In the genomic region with DNA sequence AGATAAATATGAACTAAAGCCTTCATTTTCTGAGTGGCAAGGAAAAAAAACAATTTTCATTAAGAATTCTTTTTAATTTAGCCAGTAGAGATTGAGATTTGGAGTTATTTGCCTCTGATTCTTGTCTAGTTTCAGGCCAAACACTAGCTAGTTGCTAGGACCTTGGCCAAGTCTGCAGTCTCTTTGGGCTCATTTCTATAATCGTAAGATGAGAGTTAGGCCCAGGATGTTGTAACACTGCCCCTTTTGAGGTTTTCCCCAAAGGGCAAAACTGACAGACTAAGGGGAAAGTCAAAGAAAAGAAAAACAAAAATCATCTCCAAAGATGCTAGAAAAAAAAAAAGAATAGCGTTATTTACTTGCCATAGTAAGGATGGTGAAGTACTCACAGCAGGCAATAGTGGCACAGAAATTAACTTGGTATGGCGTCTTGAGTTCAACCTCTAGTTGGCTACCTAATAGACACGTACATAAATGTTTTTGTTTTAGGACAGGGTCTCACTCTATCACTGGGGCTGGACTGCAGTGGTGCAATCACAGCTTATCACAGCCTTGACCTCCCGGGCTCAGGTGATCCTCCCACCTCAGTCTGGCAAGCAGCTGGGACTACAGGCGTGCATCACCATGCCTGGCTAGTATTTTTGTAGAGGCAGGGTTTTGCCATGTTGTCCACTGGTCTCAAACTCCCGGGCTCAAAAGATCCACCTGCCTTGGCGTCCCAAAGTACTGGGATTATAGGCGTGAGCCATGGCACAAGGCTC, we compare ENCODE assay signal across 1 cellular context.
TF ChIP-seq lines count a peak whose summit lies in the region.

No MANE protein-coding gene starts in this region.

TF ChIP-seq in HCT116, 20 proteins besides CTCF, POLR2A, EP300 and RAD21:
- TF ChIP-seq TCF7L2 (IDR thresholded peaks at IDR 0.05; ENCODE audit: borderline replicate concordance, extremely low read depth, insufficient read depth, insufficient read length): no peak
- TF ChIP-seq, protein P1, sequence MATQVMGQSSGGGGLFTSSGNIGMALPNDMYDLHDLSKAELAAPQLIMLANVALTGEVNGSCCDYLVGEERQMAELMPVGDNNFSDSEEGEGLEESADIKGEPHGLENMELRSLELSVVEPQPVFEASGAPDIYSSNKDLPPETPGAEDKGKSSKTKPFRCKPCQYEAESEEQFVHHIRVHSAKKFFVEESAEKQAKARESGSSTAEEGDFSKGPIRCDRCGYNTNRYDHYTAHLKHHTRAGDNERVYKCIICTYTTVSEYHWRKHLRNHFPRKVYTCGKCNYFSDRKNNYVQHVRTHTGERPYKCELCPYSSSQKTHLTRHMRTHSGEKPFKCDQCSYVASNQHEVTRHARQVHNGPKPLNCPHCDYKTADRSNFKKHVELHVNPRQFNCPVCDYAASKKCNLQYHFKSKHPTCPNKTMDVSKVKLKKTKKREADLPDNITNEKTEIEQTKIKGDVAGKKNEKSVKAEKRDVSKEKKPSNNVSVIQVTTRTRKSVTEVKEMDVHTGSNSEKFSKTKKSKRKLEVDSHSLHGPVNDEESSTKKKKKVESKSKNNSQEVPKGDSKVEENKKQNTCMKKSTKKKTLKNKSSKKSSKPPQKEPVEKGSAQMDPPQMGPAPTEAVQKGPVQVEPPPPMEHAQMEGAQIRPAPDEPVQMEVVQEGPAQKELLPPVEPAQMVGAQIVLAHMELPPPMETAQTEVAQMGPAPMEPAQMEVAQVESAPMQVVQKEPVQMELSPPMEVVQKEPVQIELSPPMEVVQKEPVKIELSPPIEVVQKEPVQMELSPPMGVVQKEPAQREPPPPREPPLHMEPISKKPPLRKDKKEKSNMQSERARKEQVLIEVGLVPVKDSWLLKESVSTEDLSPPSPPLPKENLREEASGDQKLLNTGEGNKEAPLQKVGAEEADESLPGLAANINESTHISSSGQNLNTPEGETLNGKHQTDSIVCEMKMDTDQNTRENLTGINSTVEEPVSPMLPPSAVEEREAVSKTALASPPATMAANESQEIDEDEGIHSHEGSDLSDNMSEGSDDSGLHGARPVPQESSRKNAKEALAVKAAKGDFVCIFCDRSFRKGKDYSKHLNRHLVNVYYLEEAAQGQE (IDR thresholded peaks at IDR 0.05; ENCODE audit: low read depth): no peak
- no peak for TF ChIP-seq EZH2 (IDR thresholded peaks at IDR 0.05)
- no peak for TF ChIP-seq ZNF274 (IDR thresholded peaks at IDR 0.05; ENCODE audit: low read depth, low read length)
- TF ChIP-seq, protein P2, sequence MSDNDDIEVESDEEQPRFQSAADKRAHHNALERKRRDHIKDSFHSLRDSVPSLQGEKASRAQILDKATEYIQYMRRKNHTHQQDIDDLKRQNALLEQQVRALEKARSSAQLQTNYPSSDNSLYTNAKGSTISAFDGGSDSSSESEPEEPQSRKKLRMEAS (IDR thresholded peaks at IDR 0.05): no peak
- TF ChIP-seq, protein P3, sequence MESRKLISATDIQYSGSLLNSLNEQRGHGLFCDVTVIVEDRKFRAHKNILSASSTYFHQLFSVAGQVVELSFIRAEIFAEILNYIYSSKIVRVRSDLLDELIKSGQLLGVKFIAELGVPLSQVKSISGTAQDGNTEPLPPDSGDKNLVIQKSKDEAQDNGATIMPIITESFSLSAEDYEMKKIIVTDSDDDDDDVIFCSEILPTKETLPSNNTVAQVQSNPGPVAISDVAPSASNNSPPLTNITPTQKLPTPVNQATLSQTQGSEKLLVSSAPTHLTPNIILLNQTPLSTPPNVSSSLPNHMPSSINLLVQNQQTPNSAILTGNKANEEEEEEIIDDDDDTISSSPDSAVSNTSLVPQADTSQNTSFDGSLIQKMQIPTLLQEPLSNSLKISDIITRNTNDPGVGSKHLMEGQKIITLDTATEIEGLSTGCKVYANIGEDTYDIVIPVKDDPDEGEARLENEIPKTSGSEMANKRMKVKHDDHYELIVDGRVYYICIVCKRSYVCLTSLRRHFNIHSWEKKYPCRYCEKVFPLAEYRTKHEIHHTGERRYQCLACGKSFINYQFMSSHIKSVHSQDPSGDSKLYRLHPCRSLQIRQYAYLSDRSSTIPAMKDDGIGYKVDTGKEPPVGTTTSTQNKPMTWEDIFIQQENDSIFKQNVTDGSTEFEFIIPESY (IDR thresholded peaks at IDR 0.05; ENCODE audit: extremely low read depth, insufficient replicate concordance, low read length): no peak
- TF ChIP-seq SP1 (IDR thresholded peaks at IDR 0.05; ENCODE audit: low read depth): no peak
- no peak for TF ChIP-seq EZH2phosphoT487 (IDR thresholded peaks at IDR 0.05; ENCODE audit: borderline replicate concordance)
- no peak for TF ChIP-seq YY1 (IDR thresholded peaks at IDR 0.05; ENCODE audit: extremely low read depth, insufficient replicate concordance, low read depth, low read length)
- TF ChIP-seq JUND (IDR thresholded peaks at IDR 0.05): no peak; the same call in 1 of the 2 replicates
- no peak for TF ChIP-seq FOSL1 (IDR thresholded peaks at IDR 0.05; ENCODE audit: low read depth)
- TF ChIP-seq CEBPB (IDR thresholded peaks at IDR 0.05; ENCODE audit: low read depth): no peak
- TF ChIP-seq, protein P4, sequence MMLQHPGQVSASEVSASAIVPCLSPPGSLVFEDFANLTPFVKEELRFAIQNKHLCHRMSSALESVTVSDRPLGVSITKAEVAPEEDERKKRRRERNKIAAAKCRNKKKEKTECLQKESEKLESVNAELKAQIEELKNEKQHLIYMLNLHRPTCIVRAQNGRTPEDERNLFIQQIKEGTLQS (IDR thresholded peaks at IDR 0.05): no peak
- TF ChIP-seq CBX3 (IDR thresholded peaks at IDR 0.05; ENCODE audit: low read depth): no peak
- TF ChIP-seq SIN3A (IDR thresholded peaks at IDR 0.05; ENCODE audit: low read depth): no peak
- TF ChIP-seq EGR1 (IDR thresholded peaks at IDR 0.05; ENCODE audit: low read depth): no peak
- no peak for TF ChIP-seq POLR2AphosphoS5 (IDR thresholded peaks at IDR 0.05; ENCODE audit: low read depth, low read length)
- TF ChIP-seq SRF (IDR thresholded peaks at IDR 0.05; ENCODE audit: low read depth): no peak
- TF ChIP-seq ELF1 (IDR thresholded peaks at IDR 0.05; ENCODE audit: borderline replicate concordance, low read depth): no peak
- TF ChIP-seq ZFX (IDR thresholded peaks at IDR 0.05): no peak
